ENCODE assay signal across 8 cellular contexts in genomic region chr7:131546583-131547111, GRCh38. TPM values are rescaled to one million over a fixed set of nuclear protein-coding genes. Genes with fewer than 3 reads are reported as not detected.
DNase-seq lines count a peak whose midpoint lies in the region; ATAC-seq, FAIRE-seq and TF ChIP-seq lines count a peak whose summit lies in the region.

No MANE protein-coding gene starts in this region.

- H3K4me1 ChIP-seq in OCI-LY3 (ENCODE audit: low read length) (peaks cover 8% of the 10 kb centered on the region; the same call in 1 of the 2 replicates), astrocyte (ENCODE audit: insufficient read depth, low read length) (no peaks in the 10 kb centered on the region), lower lobe of right lung (peaks cover 44% of the 10 kb centered on the region)

- H3K4me1 Mint-ChIP-seq in astrocyte (ENCODE audit: low read depth, unreplicated experiment): peaks cover 13% of the 10 kb centered on the region

- H3K27ac Mint-ChIP-seq in astrocyte (ENCODE audit: unreplicated experiment): no peak overlapping the region

- no peak overlapping the region for H3K4me3 Mint-ChIP-seq in astrocyte (ENCODE audit: unreplicated experiment)

- DNase-seq in activated CD4-positive, CD25-positive, alpha-beta regulatory T cell treated with anti-CD3 and anti-CD28 coated beads, Interleukin-2, amount 50 U/mL, for 72 hours: peak; percentile 43
- DNase-seq in astrocyte (ENCODE audit: low read depth) (no peak), lower lobe of right lung (no peak), NCI-H2107 treated with DMSO at 0.1 percent for 48 hours (lab: John Stamatoyannopoulos, UW; ENCODE audit: unreplicated experiment) (no peak)

- H2AFZ ChIP-seq in OCI-LY3 (ENCODE audit: low read depth, low read length) (no peak overlapping the region), astrocyte (ENCODE audit: low read depth, low read length) (no peak overlapping the region)

- H3K27me3 ChIP-seq in OCI-LY3 (ENCODE audit: low read depth, low read length): no peaks in the 10 kb centered on the region
- H3K27me3 ChIP-seq in astrocyte (ENCODE audit: insufficient read depth, low read length): no peaks in the 10 kb centered on the region
- H3K27me3 ChIP-seq in lower lobe of right lung (ENCODE audit: low read depth): no peaks in the 10 kb centered on the region

- H3K36me3 ChIP-seq in OCI-LY3 (replicated peaks; ENCODE audit: low read depth, low read length) (no peaks in the 10 kb centered on the region), astrocyte (ENCODE audit: insufficient read depth, low read length) (no peaks in the 10 kb centered on the region), lower lobe of right lung (no peaks in the 10 kb centered on the region)

- H3K27ac ChIP-seq in OCI-LY3 (ENCODE audit: low read length) (no peak overlapping the region), astrocyte (ENCODE audit: low read depth, low read length) (no peak overlapping the region), lower lobe of right lung (no peak overlapping the region)

- FAIRE-seq in astrocyte (lab: Jason Lieb, UNC): no peak

- peaks cover 7% of the 10 kb centered on the region for H3K36me3 Mint-ChIP-seq in astrocyte (ENCODE audit: low read depth, unreplicated experiment)

- H3K9me3 ChIP-seq in OCI-LY3 (ENCODE audit: insufficient read depth, low read length) (no peaks in the 10 kb centered on the region), astrocyte (ENCODE audit: insufficient read depth, low read depth, low read length) (no peaks in the 10 kb centered on the region), lower lobe of right lung (no peaks in the 10 kb centered on the region)

- H4K20me1 ChIP-seq in OCI-LY3 (ENCODE audit: insufficient read depth, low read length): no peaks in the 10 kb centered on the region
- H4K20me1 ChIP-seq in astrocyte (ENCODE audit: insufficient read depth, low read length): no peaks in the 10 kb centered on the region

- H3K9ac ChIP-seq in OCI-LY3 (ENCODE audit: low read length) (no peak overlapping the region), astrocyte (ENCODE audit: low read length) (no peak overlapping the region)

- H3K27me3 Mint-ChIP-seq in astrocyte (ENCODE audit: low read depth, unreplicated experiment): no peaks in the 10 kb centered on the region

- H3K9me3 Mint-ChIP-seq in astrocyte (ENCODE audit: unreplicated experiment): peaks cover 4% of the 10 kb centered on the region

- H3K4me3 ChIP-seq in OCI-LY3 (ENCODE audit: low read length) (no peak overlapping the region), astrocyte (ENCODE audit: insufficient read depth, low read depth, low read length) (no peak overlapping the region), lower lobe of right lung (no peak overlapping the region)

- H3K4me2 ChIP-seq in OCI-LY3 (ENCODE audit: low read length) (no peak overlapping the region), astrocyte (ENCODE audit: low read length) (no peak overlapping the region)

- no peak for ATAC-seq in activated CD4-positive, CD25-positive, alpha-beta regulatory T cell treated with anti-CD3 and anti-CD28 coated beads, Interleukin-2, amount 50 U/mL, for 24 hours
- ATAC-seq in lower lobe of right lung (peak; percentile 12), HG02884 (IDR thresholded peaks at IDR 0.05; ENCODE audit: unreplicated experiment) (no peak), HG02852 (IDR thresholded peaks at IDR 0.05; ENCODE audit: unreplicated experiment) (no peak)

- intact Hi-C loops in lower lobe of right lung (cut with DNase I): no loop called here

- TF ChIP-seq CTCF in OCI-LY3 (IDR thresholded peaks at IDR 0.05; ENCODE audit: low read depth, low read length) (peak; percentile 77), astrocyte (IDR thresholded peaks at IDR 0.05; ENCODE audit: insufficient read depth, low read depth, low read length) (peak; percentile 23), lower lobe of right lung (IDR thresholded peaks at IDR 0.05) (peak; percentile 55)

- H3K79me2 ChIP-seq in OCI-LY3 (ENCODE audit: low read length) (no peaks in the 10 kb centered on the region), astrocyte (ENCODE audit: insufficient read depth, low read length) (peaks cover 34% of the 10 kb centered on the region)

RNA-seq across cellular contexts. Expression of gene PODXL, which starts 9.8 kb away (rescaled TPM):
- total RNA-seq in astrocyte: 29.9 and 47.1 TPM in 2 replicates
- 116 TPM for total RNA-seq in lower lobe of right lung

Comparison
In these comparisons a context has a peak if more than half of its experiments do, and no peak if none do; other contexts are left out.
1. ATAC-seq: peak in lower lobe of right lung (2 of 2); none in activated CD4-positive, CD25-positive, alpha-beta regulatory T cell treated with anti-CD3 and anti-CD28 coated beads, Interleukin-2, amount 50 U/mL, for 24 hours (0 of 2), HG02884 (single experiment) and HG02852 (single experiment).
2. CTCF ChIP-seq: peak in every context shown above with its lines; median percentile 77 in OCI-LY3; 55 in lower lobe of right lung; 23 in astrocyte.